In the genomic region with DNA sequence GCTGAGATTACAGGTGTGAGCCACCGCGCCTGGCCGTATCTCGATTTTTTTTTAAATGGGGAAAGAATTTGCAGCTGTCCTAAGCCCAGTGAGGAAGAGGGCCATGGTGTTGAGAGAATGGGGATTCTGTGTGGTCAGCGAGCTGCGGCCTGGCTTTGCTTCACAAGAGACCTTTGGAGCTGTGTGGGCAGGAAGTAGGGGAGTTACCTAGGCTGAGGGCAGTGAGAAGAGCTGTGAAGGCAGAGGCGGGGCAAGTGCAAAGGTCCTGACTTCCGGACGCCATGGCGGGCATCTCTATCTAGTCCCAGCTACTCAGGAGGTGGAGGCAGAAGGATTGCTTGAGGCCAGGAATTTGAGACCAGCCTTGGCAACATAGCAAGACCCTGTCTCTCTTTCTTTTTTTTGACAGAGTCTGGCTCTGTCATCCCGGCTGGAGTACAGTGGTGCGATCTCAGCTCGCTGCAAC, we compare ENCODE assay signal across 1 cellular context.
TF ChIP-seq lines count a peak whose summit lies in the region.

No MANE protein-coding gene starts in this region.

TF ChIP-seq in HepG2, 621 proteins besides CTCF, POLR2A, EP300 and RAD21 (continues in another document):
- no peak for TF ChIP-seq ZNF781 (CRISPR knock-in tag; IDR thresholded peaks at IDR 0.05; ENCODE audit: borderline replicate concordance, not compliant biosample characterization)
- peak; percentile 40 for TF ChIP-seq TEAD3 (CRISPR knock-in tag; optimal IDR thresholded peaks at IDR 0.05; ENCODE audit: borderline replicate concordance)
- peak; percentile 32; the same call in 1 of the 2 replicates for TF ChIP-seq NFYB (CRISPR knock-in tag; IDR thresholded peaks at IDR 0.05)
- TF ChIP-seq MEF2D (CRISPR knock-in tag; IDR thresholded peaks at IDR 0.05), result peak; percentile 78
- TF ChIP-seq SNAPC2 (CRISPR knock-in tag; IDR thresholded peaks at IDR 0.05), result no peak
- no peak for TF ChIP-seq ZFP1 (CRISPR knock-in tag; IDR thresholded peaks at IDR 0.05)
- TF ChIP-seq, protein P1, sequence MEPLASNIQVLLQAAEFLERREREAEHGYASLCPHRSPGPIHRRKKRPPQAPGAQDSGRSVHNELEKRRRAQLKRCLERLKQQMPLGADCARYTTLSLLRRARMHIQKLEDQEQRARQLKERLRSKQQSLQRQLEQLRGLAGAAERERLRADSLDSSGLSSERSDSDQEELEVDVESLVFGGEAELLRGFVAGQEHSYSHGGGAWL (CRISPR knock-in tag; IDR thresholded peaks at IDR 0.05), result no peak
- TF ChIP-seq, protein P2, sequence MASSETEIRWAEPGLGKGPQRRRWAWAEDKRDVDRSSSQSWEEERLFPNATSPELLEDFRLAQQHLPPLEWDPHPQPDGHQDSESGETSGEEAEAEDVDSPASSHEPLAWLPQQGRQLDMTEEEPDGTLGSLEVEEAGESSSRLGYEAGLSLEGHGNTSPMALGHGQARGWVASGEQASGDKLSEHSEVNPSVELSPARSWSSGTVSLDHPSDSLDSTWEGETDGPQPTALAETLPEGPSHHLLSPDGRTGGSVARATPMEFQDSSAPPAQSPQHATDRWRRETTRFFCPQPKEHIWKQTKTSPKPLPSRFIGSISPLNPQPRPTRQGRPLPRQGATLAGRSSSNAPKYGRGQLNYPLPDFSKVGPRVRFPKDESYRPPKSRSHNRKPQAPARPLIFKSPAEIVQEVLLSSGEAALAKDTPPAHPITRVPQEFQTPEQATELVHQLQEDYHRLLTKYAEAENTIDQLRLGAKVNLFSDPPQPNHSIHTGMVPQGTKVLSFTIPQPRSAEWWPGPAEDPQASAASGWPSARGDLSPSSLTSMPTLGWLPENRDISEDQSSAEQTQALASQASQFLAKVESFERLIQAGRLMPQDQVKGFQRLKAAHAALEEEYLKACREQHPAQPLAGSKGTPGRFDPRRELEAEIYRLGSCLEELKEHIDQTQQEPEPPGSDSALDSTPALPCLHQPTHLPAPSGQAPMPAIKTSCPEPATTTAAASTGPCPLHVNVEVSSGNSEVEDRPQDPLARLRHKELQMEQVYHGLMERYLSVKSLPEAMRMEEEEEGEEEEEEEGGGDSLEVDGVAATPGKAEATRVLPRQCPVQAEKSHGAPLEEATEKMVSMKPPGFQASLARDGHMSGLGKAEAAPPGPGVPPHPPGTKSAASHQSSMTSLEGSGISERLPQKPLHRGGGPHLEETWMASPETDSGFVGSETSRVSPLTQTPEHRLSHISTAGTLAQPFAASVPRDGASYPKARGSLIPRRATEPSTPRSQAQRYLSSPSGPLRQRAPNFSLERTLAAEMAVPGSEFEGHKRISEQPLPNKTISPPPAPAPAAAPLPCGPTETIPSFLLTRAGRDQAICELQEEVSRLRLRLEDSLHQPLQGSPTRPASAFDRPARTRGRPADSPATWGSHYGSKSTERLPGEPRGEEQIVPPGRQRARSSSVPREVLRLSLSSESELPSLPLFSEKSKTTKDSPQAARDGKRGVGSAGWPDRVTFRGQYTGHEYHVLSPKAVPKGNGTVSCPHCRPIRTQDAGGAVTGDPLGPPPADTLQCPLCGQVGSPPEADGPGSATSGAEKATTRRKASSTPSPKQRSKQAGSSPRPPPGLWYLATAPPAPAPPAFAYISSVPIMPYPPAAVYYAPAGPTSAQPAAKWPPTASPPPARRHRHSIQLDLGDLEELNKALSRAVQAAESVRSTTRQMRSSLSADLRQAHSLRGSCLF (CRISPR knock-in tag; IDR thresholded peaks at IDR 0.05; ENCODE audit: borderline replicate concordance), result no peak
- no peak for TF ChIP-seq RELA (CRISPR knock-in tag; IDR thresholded peaks at IDR 0.05)
- no peak for TF ChIP-seq NFKBIZ (CRISPR knock-in tag; IDR thresholded peaks at IDR 0.05)
- TF ChIP-seq, protein P3, sequence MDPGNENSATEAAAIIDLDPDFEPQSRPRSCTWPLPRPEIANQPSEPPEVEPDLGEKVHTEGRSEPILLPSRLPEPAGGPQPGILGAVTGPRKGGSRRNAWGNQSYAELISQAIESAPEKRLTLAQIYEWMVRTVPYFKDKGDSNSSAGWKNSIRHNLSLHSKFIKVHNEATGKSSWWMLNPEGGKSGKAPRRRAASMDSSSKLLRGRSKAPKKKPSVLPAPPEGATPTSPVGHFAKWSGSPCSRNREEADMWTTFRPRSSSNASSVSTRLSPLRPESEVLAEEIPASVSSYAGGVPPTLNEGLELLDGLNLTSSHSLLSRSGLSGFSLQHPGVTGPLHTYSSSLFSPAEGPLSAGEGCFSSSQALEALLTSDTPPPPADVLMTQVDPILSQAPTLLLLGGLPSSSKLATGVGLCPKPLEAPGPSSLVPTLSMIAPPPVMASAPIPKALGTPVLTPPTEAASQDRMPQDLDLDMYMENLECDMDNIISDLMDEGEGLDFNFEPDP (CRISPR knock-in tag; conservative IDR thresholded peaks at IDR 0.05), result no peak
- TF ChIP-seq, protein P4, sequence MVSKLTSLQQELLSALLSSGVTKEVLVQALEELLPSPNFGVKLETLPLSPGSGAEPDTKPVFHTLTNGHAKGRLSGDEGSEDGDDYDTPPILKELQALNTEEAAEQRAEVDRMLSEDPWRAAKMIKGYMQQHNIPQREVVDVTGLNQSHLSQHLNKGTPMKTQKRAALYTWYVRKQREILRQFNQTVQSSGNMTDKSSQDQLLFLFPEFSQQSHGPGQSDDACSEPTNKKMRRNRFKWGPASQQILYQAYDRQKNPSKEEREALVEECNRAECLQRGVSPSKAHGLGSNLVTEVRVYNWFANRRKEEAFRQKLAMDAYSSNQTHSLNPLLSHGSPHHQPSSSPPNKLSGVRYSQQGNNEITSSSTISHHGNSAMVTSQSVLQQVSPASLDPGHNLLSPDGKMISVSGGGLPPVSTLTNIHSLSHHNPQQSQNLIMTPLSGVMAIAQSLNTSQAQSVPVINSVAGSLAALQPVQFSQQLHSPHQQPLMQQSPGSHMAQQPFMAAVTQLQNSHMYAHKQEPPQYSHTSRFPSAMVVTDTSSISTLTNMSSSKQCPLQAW (CRISPR knock-in tag; IDR thresholded peaks at IDR 0.05), result peak; percentile 37; the same call in 1 of the 2 replicates
- no peak for TF ChIP-seq NKX3-1 (CRISPR knock-in tag; IDR thresholded peaks at IDR 0.05)
- TF ChIP-seq KLF16 (CRISPR knock-in tag; IDR thresholded peaks at IDR 0.05), result no peak; a peak in 1 of 4 replicates
- TF ChIP-seq KLF6 (CRISPR knock-in tag; IDR thresholded peaks at IDR 0.05), result no peak
- no peak for TF ChIP-seq CBFB (CRISPR knock-in tag; IDR thresholded peaks at IDR 0.05)
- peak; percentile 34; the same call in 1 of the 2 replicates for TF ChIP-seq CREM (IDR thresholded peaks at IDR 0.05)
- TF ChIP-seq CREM (CRISPR knock-in tag; IDR thresholded peaks at IDR 0.05), result no peak
- no peak for TF ChIP-seq BRCA1 (CRISPR knock-in tag; IDR thresholded peaks at IDR 0.05)
- TF ChIP-seq GLI4 (CRISPR knock-in tag; IDR thresholded peaks at IDR 0.05; ENCODE audit: borderline replicate concordance), result no peak
- no peak for TF ChIP-seq ZNF552 (CRISPR knock-in tag; IDR thresholded peaks at IDR 0.05; ENCODE audit: borderline replicate concordance)
- no peak for TF ChIP-seq ZNF17 (CRISPR knock-in tag; IDR thresholded peaks at IDR 0.05)
- TF ChIP-seq, protein P5, sequence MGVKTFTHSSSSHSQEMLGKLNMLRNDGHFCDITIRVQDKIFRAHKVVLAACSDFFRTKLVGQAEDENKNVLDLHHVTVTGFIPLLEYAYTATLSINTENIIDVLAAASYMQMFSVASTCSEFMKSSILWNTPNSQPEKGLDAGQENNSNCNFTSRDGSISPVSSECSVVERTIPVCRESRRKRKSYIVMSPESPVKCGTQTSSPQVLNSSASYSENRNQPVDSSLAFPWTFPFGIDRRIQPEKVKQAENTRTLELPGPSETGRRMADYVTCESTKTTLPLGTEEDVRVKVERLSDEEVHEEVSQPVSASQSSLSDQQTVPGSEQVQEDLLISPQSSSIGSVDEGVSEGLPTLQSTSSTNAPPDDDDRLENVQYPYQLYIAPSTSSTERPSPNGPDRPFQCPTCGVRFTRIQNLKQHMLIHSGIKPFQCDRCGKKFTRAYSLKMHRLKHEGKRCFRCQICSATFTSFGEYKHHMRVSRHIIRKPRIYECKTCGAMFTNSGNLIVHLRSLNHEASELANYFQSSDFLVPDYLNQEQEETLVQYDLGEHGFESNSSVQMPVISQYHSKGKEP (CRISPR knock-in tag; IDR thresholded peaks at IDR 0.05), result no peak
- no peak for TF ChIP-seq SIN3A (IDR thresholded peaks at IDR 0.05; ENCODE audit: borderline replicate concordance, low read depth, low read length)
- TF ChIP-seq GATAD2A (CRISPR knock-in tag; IDR thresholded peaks at IDR 0.05), result peak; percentile 47
- no peak for TF ChIP-seq TP53 (CRISPR knock-in tag; conservative IDR thresholded peaks at IDR 0.05)
- TF ChIP-seq NFATC3 (CRISPR knock-in tag; IDR thresholded peaks at IDR 0.05), result no peak
- peak; percentile 75 for TF ChIP-seq ZFY (CRISPR knock-in tag; IDR thresholded peaks at IDR 0.05)
- TF ChIP-seq NCOA2 (CRISPR knock-in tag; IDR thresholded peaks at IDR 0.05), result no peak
- no peak for TF ChIP-seq HMGA1 (CRISPR knock-in tag; conservative IDR thresholded peaks at IDR 0.05)
- peak; percentile 17; the same call in 1 of the 2 replicates for TF ChIP-seq ZNF891 (CRISPR knock-in tag; IDR thresholded peaks at IDR 0.05)
- no peak for TF ChIP-seq ZNF703 (CRISPR knock-in tag; IDR thresholded peaks at IDR 0.05; ENCODE audit: borderline replicate concordance)
- TF ChIP-seq SRY (CRISPR knock-in tag; IDR thresholded peaks at IDR 0.05), result 0 out of 2 replicates have a peak, but pooled peaks have one; percentile 43
- no peak for TF ChIP-seq SMAD1 (CRISPR knock-in tag; IDR thresholded peaks at IDR 0.05; ENCODE audit: borderline replicate concordance, low read depth)
- TF ChIP-seq, protein P6, sequence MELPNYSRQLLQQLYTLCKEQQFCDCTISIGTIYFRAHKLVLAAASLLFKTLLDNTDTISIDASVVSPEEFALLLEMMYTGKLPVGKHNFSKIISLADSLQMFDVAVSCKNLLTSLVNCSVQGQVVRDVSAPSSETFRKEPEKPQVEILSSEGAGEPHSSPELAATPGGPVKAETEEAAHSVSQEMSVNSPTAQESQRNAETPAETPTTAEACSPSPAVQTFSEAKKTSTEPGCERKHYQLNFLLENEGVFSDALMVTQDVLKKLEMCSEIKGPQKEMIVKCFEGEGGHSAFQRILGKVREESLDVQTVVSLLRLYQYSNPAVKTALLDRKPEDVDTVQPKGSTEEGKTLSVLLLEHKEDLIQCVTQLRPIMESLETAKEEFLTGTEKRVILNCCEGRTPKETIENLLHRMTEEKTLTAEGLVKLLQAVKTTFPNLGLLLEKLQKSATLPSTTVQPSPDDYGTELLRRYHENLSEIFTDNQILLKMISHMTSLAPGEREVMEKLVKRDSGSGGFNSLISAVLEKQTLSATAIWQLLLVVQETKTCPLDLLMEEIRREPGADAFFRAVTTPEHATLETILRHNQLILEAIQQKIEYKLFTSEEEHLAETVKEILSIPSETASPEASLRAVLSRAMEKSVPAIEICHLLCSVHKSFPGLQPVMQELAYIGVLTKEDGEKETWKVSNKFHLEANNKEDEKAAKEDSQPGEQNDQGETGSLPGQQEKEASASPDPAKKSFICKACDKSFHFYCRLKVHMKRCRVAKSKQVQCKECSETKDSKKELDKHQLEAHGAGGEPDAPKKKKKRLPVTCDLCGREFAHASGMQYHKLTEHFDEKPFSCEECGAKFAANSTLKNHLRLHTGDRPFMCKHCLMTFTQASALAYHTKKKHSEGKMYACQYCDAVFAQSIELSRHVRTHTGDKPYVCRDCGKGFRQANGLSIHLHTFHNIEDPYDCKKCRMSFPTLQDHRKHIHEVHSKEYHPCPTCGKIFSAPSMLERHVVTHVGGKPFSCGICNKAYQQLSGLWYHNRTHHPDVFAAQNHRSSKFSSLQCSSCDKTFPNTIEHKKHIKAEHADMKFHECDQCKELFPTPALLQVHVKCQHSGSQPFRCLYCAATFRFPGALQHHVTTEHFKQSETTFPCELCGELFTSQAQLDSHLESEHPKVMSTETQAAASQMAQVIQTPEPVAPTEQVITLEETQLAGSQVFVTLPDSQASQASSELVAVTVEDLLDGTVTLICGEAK (IDR thresholded peaks at IDR 0.05), result no peak
- TF ChIP-seq, protein P6 (CRISPR knock-in tag; IDR thresholded peaks at IDR 0.05), result peak; percentile 53
